In genomic region chr14:44960646-44961045, GRCh38 we compare ENCODE assay signal across 1 cellular context.
TF ChIP-seq lines count a peak whose summit lies in the region.

No MANE protein-coding gene starts in this region.

TF ChIP-seq in IMR-90, 13 proteins besides CTCF, POLR2A, EP300 and RAD21 (continued from another document):
- TF ChIP-seq ELK1 (IDR thresholded peaks at IDR 0.05; ENCODE audit: borderline replicate concordance, low read depth, low read length): no peak
- TF ChIP-seq CHD1 (IDR thresholded peaks at IDR 0.05; ENCODE audit: low read depth, low read length): no peak
- TF ChIP-seq RFX5 (IDR thresholded peaks at IDR 0.05; ENCODE audit: low read depth, low read length): no peak
- TF ChIP-seq MXI1 (IDR thresholded peaks at IDR 0.05; ENCODE audit: borderline replicate concordance, low read depth, low read length): no peak
- TF ChIP-seq MAFK (IDR thresholded peaks at IDR 0.05; ENCODE audit: low read depth, low read length): no peak
- TF ChIP-seq NFE2L2 (IDR thresholded peaks at IDR 0.05; ENCODE audit: low read depth, low read length): no peak
- no peak for TF ChIP-seq RCOR1 (IDR thresholded peaks at IDR 0.05; ENCODE audit: insufficient replicate concordance, low read length)
